ENCODE assay signal across 6 cellular contexts in genomic region chr3:139803294-139803693, GRCh38.
"Had no signal": no experiment of that assay in that cellular context is flagged by ENCODE, and none has a peak within 500 bp of the region (broad histone marks: within the 10 kb centered on the region; RNA-seq: fewer than 3 reads in every experiment).

No MANE protein-coding gene starts in this region.

- H3K27ac ChIP-seq: HL-60 had no signal

- DNase-seq: KBM-7, KG1 had no signal

- ATAC-seq: HepG2, K562 had no signal

- H3K4me3 ChIP-seq: K562 had no signal

- H3K27ac Mint-ChIP-seq: IgD-negative memory B cell had no signal

- H3K27me3 Mint-ChIP-seq: IgD-negative memory B cell had no signal

- H3K4me3 Mint-ChIP-seq: IgD-negative memory B cell had no signal

- H3K4me1 Mint-ChIP-seq: IgD-negative memory B cell had no signal
